Comparison of ENCODE assay signal across 20 cellular contexts in genomic region chr2:235829726-235830125, GRCh38.
A peak's percentile ranks its signal among the peaks of the same experiment; 100 is the strongest.
DNase-seq lines count a peak whose midpoint lies in the region; ATAC-seq and TF ChIP-seq lines count a peak whose summit lies in the region.
"Had no signal": no experiment of that assay in that cellular context is flagged by ENCODE, and none has a peak within 500 bp of the region (broad histone marks: within the 10 kb centered on the region; RNA-seq: fewer than 3 reads in every experiment).

No MANE protein-coding gene starts in this region.

- no peak overlapping the region for H3K27ac Mint-ChIP-seq in WTC11
- H3K27ac Mint-ChIP-seq: CD4-positive, alpha-beta memory T cell; GM23338; HFFc6 had no signal

- no peaks in the 10 kb centered on the region for H3K27me3 Mint-ChIP-seq in WTC11 (ENCODE audit: low read depth)

- no peaks in the 10 kb centered on the region for H3K36me3 ChIP-seq in sigmoid colon
- H3K36me3 ChIP-seq: HAP-1 had no signal

- no peak for TF ChIP-seq EP300 in sigmoid colon (IDR thresholded peaks at IDR 0.05)

- no peaks in the 10 kb centered on the region for H3K4me1 ChIP-seq in sigmoid colon
- H3K4me1 ChIP-seq: HAP-1 had no signal

- no peak overlapping the region for H3K27ac ChIP-seq in sigmoid colon
- H3K27ac ChIP-seq: A549 had no signal

- DNase-seq in cardiac septum (ENCODE audit: low spot score) (peak; percentile 64), Right ventricle myocardium superior (no peak), left lobe of liver (ENCODE audit: low spot score) (peak; percentile 37), sigmoid colon (peak; percentile 55), WTC11 (ENCODE audit: low spot score) (no peak), SHP77 (lab: John Stamatoyannopoulos, UW) (no peak), LoVo (ENCODE audit: low spot score) (no peak)
- DNase-seq: 8988T; ACHN; C1 segment of cervical spinal cord; Calu3; CD4-positive, alpha-beta memory T cell; COR-L47; DMS53; DMS79 treated with DMSO at 0.1 percent for 48 hours; GF-D8; HFFc6 had no signal

- 0 out of 2 replicates have a peak, but pooled peaks cover 2% of the 10 kb centered on the region for H3K36me3 Mint-ChIP-seq in WTC11
- H3K36me3 Mint-ChIP-seq: CD4-positive, alpha-beta memory T cell had no signal

- no peaks in the 10 kb centered on the region for H3K27me3 ChIP-seq in sigmoid colon

- no peak for TF ChIP-seq CTCF in sigmoid colon (IDR thresholded peaks at IDR 0.05)
- TF ChIP-seq CTCF in WTC11 (IDR thresholded peaks at IDR 0.05) = no peak

- no peak for TF ChIP-seq POLR2A in sigmoid colon (IDR thresholded peaks at IDR 0.05)

- no peak for ATAC-seq in Right ventricle myocardium superior (ENCODE audit: poor library complexity)
- ATAC-seq in left lobe of liver = no peak
- no peak for ATAC-seq in WTC11
- ATAC-seq: A549, GM23338 had no signal

- WGBS in sigmoid colon, 2 donors = 93 to 95% methylated on average over 8 of the region's 8 CpGs

- POLR2A ChIA-PET in WTC11 (lab: Charles Lee) = no interaction called here

- no peak overlapping the region for H3K4me3 Mint-ChIP-seq in WTC11
- H3K4me3 Mint-ChIP-seq: CD4-positive, alpha-beta memory T cell; GM23338; HFFc6 had no signal

- no peaks in the 10 kb centered on the region for H3K9me3 ChIP-seq in sigmoid colon
- H3K9me3 ChIP-seq: A549, HAP-1 had no signal

- H3K4me3 ChIP-seq in sigmoid colon = no peak overlapping the region
- H3K4me3 ChIP-seq: A549, GM23338, HAP-1 had no signal

- no peaks in the 10 kb centered on the region for H3K9me3 Mint-ChIP-seq in WTC11
- H3K9me3 Mint-ChIP-seq: CD4-positive, alpha-beta memory T cell; GM23338; HFFc6 had no signal

- intact Hi-C loops in cardiac septum (cut with DNase I) = no loop called here
- intact Hi-C loops in Right ventricle myocardium superior (cut with DNase I) = no loop called here
- intact Hi-C loops in sigmoid colon (cut with DNase I) = no loop called here

- H3K4me1 Mint-ChIP-seq in WTC11 = peaks cover 10% of the 10 kb centered on the region
- H3K4me1 Mint-ChIP-seq: CD4-positive, alpha-beta memory T cell had no signal

- CTCF ChIA-PET in WTC11 (lab: Charles Lee) = no interaction called here

TF ChIP-seq in WTC11, 78 proteins besides CTCF, POLR2A, EP300 and RAD21:
- TF ChIP-seq NR2C2 (CRISPR knock-in tag; IDR thresholded peaks at IDR 0.05) (no peak), ZNF425 (CRISPR knock-in tag; conservative IDR thresholded peaks at IDR 0.05) (no peak), ATF3 (CRISPR knock-in tag; conservative IDR thresholded peaks at IDR 0.05) (no peak), ZNF281 (CRISPR knock-in tag; IDR thresholded peaks at IDR 0.05) (no peak), AR (CRISPR knock-in tag; IDR thresholded peaks at IDR 0.05) (no peak)

Comparison
In these comparisons a context has a peak if more than half of its experiments do, and no peak if none do; other contexts are left out.
1. DNase-seq: peak in cardiac septum (single experiment), left lobe of liver (single experiment) and sigmoid colon (single experiment); none in Right ventricle myocardium superior (single experiment), WTC11 (single experiment), SHP77 (0 of 2) and LoVo (single experiment).